ENCODE assay signal across 8 cellular contexts in genomic region chr1:36350659-36351171, GRCh38. TPM values are rescaled to one million over a fixed set of nuclear protein-coding genes. Genes with fewer than 3 reads are reported as not detected.
DNase-seq lines count a peak whose midpoint lies in the region; ATAC-seq and TF ChIP-seq lines count a peak whose summit lies in the region.

No MANE protein-coding gene starts in this region.

- H3K36me3 ChIP-seq in muscle layer of colon (ENCODE audit: insufficient read depth, low read length) (peaks cover 65% of the 10 kb centered on the region), vagina (peaks cover 0 to 47% of the 10 kb centered on the region in 2 donors)

- no peak for TF ChIP-seq POLR2A in vagina (IDR thresholded peaks at IDR 0.05)

- intact Hi-C loops in vagina (cut with DNase I), result no loop called here

- peaks cover 29% of the 10 kb centered on the region for H3K4me1 ChIP-seq in muscle layer of colon (ENCODE audit: insufficient read depth, low read length)
- peaks cover 46% of the 10 kb centered on the region for H3K4me1 ChIP-seq in vagina

- peak overlapping the region; percentile 22 for H3K4me3 Mint-ChIP-seq in chondrocyte (ENCODE audit: unreplicated experiment)

- peak; percentile 30 for DNase-seq in ELF-1 (ENCODE audit: low read depth, low spot score)
- no peak for DNase-seq in chondrocyte (ENCODE audit: low spot score)
- DNase-seq in vagina (ENCODE audit: extremely low spot score in 2 of 2), result no peak
- no peak for DNase-seq in NCI-H345 treated with DMSO at 0.1 percent for 48 hours (lab: John Stamatoyannopoulos, UW; ENCODE audit: unreplicated experiment)

- peak overlapping the region; percentile 43 for H3K27ac ChIP-seq in muscle layer of colon (ENCODE audit: low read depth, low read length)
- peak overlapping the region; percentile 80 for H3K27ac ChIP-seq in vagina

- ATAC-seq in GM21723 (IDR thresholded peaks at IDR 0.05; ENCODE audit: unreplicated experiment), result no peak
- ATAC-seq in HG02610 (IDR thresholded peaks at IDR 0.05; ENCODE audit: unreplicated experiment), result no peak

- H3K36me3 Mint-ChIP-seq in chondrocyte (ENCODE audit: low read depth), result peaks cover 27% of the 10 kb centered on the region

- no peaks in the 10 kb centered on the region for H3K9me3 ChIP-seq in muscle layer of colon (ENCODE audit: low read length)
- H3K9me3 ChIP-seq in vagina, result no peaks in the 10 kb centered on the region

- H3K4me1 Mint-ChIP-seq in chondrocyte (ENCODE audit: low read depth), result peaks cover 54% of the 10 kb centered on the region

- no peaks in the 10 kb centered on the region for H3K9me3 Mint-ChIP-seq in chondrocyte (ENCODE audit: low read depth)

- TF ChIP-seq CTCF in WI38 (IDR thresholded peaks at IDR 0.05; ENCODE audit: low read depth, low read length) (no peak), chondrocyte (IDR thresholded peaks at IDR 0.05) (no peak), vagina (IDR thresholded peaks at IDR 0.05) (no peak)

- no peaks in the 10 kb centered on the region for H3K27me3 Mint-ChIP-seq in chondrocyte (ENCODE audit: low read depth)

- H3K27ac Mint-ChIP-seq in chondrocyte (ENCODE audit: unreplicated experiment), result peak overlapping the region; percentile 100

- no peak overlapping the region for H3K9ac ChIP-seq in muscle layer of colon (ENCODE audit: low read length)

- H3K4me3 ChIP-seq in WI38 (ENCODE audit: low read depth, low read length) (peak overlapping the region; percentile 32), muscle layer of colon (ENCODE audit: low read depth in 1 of 2, low read length in 2 of 2) (peak overlapping the region in 1 of 2 donors; percentile 39), vagina (peak overlapping the region in 1 of 2 donors; percentile 8)

- H3K27me3 ChIP-seq in muscle layer of colon (ENCODE audit: control insufficient read depth in 1 of 2, insufficient read depth in 2 of 2, low read length in 2 of 2) (no peaks in the 10 kb centered on the region), vagina (no peaks in the 10 kb centered on the region)

RNA-seq across cellular contexts. Expression of gene EVA1B, which starts 27.3 kb away (rescaled TPM):
- total RNA-seq in chondrocyte, result 55.7 to 88.4 TPM (median 85.2 TPM) in 3 replicates
- total RNA-seq in vagina, result 101 TPM

RNA-seq across cellular contexts. Expression of gene STK40, which starts 35.0 kb away (rescaled TPM):
- total RNA-seq in chondrocyte (42.6 to 63.7 TPM (median 59.9 TPM) in 3 replicates), vagina (35.4 TPM)

RNA-seq across cellular contexts. Expression of gene SH3D21, which starts 44.5 kb away (rescaled TPM):
- total RNA-seq in chondrocyte, result 9.4 to 15.0 TPM (median 10.8 TPM) in 3 replicates
- 17.2 TPM for total RNA-seq in vagina

RNA-seq across cellular contexts. Expression of gene LSM10, which starts 47.0 kb away (rescaled TPM):
- total RNA-seq in chondrocyte (45.0 to 47.3 TPM (median 45.7 TPM) in 3 replicates), vagina (45.2 TPM)
